15 cellular contexts compared by ENCODE assay signal in genomic region chr18:79983793-79984192, GRCh38. TPM values are rescaled to one million over a fixed set of nuclear protein-coding genes. Genes with fewer than 3 reads are reported as not detected.
DNase-seq lines count a peak whose midpoint lies in the region; ATAC-seq lines count a peak whose summit lies in the region.
"Had no signal": no experiment of that assay in that cellular context is flagged by ENCODE, and none has a peak within 500 bp of the region (broad histone marks: within the 10 kb centered on the region; RNA-seq: fewer than 3 reads in every experiment).

No MANE protein-coding gene starts in this region.

- peak overlapping the region; percentile 52 for H3K27ac Mint-ChIP-seq in activated CD4-positive, alpha-beta memory T cell treated with anti-CD3 and anti-CD28 coated beads, Interleukin-2, amount 10 ng/mL, durations not matched to agents 7 days and 5 days
- H3K27ac Mint-ChIP-seq in activated CD4-positive, alpha-beta memory T cell treated with anti-CD3 and anti-CD28 coated beads for 36 hours = no peak overlapping the region
- peak overlapping the region; percentile 77 for H3K27ac Mint-ChIP-seq in activated naive CD8-positive, alpha-beta T cell treated with anti-CD3 and anti-CD28 coated beads for 36 hours
- H3K27ac Mint-ChIP-seq in natural killer cell treated with Interleukin-12 subunit alpha and Interleukin-12 subunit beta and Interleukin-15 and Interleukin-18, amount 100 ng/mL, for 72 hours = peak overlapping the region; percentile 7 to 57

- H3K4me3 Mint-ChIP-seq in activated CD4-positive, alpha-beta memory T cell treated with anti-CD3 and anti-CD28 coated beads, Interleukin-2, amount 10 ng/mL, durations not matched to agents 7 days and 5 days = no peak overlapping the region
- no peak overlapping the region for H3K4me3 Mint-ChIP-seq in activated CD4-positive, alpha-beta memory T cell treated with anti-CD3 and anti-CD28 coated beads for 36 hours
- peak overlapping the region; percentile 69 for H3K4me3 Mint-ChIP-seq in activated naive CD8-positive, alpha-beta T cell treated with anti-CD3 and anti-CD28 coated beads for 36 hours
- H3K4me3 Mint-ChIP-seq in natural killer cell treated with Interleukin-12 subunit alpha and Interleukin-12 subunit beta and Interleukin-15 and Interleukin-18, amount 100 ng/mL, for 72 hours = peak overlapping the region; percentile 56

- no peaks in the 10 kb centered on the region for H3K9me3 Mint-ChIP-seq in activated CD4-positive, alpha-beta memory T cell treated with anti-CD3 and anti-CD28 coated beads, Interleukin-2, amount 10 ng/mL, durations not matched to agents 7 days and 5 days
- no peaks in the 10 kb centered on the region for H3K9me3 Mint-ChIP-seq in activated CD4-positive, alpha-beta memory T cell treated with anti-CD3 and anti-CD28 coated beads for 36 hours
- H3K9me3 Mint-ChIP-seq in activated naive CD8-positive, alpha-beta T cell treated with anti-CD3 and anti-CD28 coated beads for 36 hours = no peaks in the 10 kb centered on the region
- H3K9me3 Mint-ChIP-seq in natural killer cell treated with Interleukin-12 subunit alpha and Interleukin-12 subunit beta and Interleukin-15 and Interleukin-18, amount 100 ng/mL, for 72 hours = no peaks in the 10 kb centered on the region

- peaks cover 75% of the 10 kb centered on the region for H3K4me1 Mint-ChIP-seq in activated CD4-positive, alpha-beta memory T cell treated with anti-CD3 and anti-CD28 coated beads, Interleukin-2, amount 10 ng/mL, durations not matched to agents 7 days and 5 days
- H3K4me1 Mint-ChIP-seq in activated CD4-positive, alpha-beta memory T cell treated with anti-CD3 and anti-CD28 coated beads for 36 hours (ENCODE audit: low read depth) = peaks cover 65% of the 10 kb centered on the region
- peaks cover 69% of the 10 kb centered on the region for H3K4me1 Mint-ChIP-seq in activated naive CD8-positive, alpha-beta T cell treated with anti-CD3 and anti-CD28 coated beads for 36 hours
- peaks cover 49 to 50% of the 10 kb centered on the region in 2 donors for H3K4me1 Mint-ChIP-seq in natural killer cell treated with Interleukin-12 subunit alpha and Interleukin-12 subunit beta and Interleukin-15 and Interleukin-18, amount 100 ng/mL, for 72 hours (ENCODE audit: low read depth in 2 of 2)

- H3K36me3 Mint-ChIP-seq in activated CD4-positive, alpha-beta memory T cell treated with anti-CD3 and anti-CD28 coated beads, Interleukin-2, amount 10 ng/mL, durations not matched to agents 7 days and 5 days (ENCODE audit: low read depth) = peaks cover 43% of the 10 kb centered on the region
- peaks cover 34% of the 10 kb centered on the region for H3K36me3 Mint-ChIP-seq in activated CD4-positive, alpha-beta memory T cell treated with anti-CD3 and anti-CD28 coated beads for 36 hours
- H3K36me3 Mint-ChIP-seq in activated naive CD8-positive, alpha-beta T cell treated with anti-CD3 and anti-CD28 coated beads for 36 hours = peaks cover 57% of the 10 kb centered on the region
- no peaks in the 10 kb centered on the region for H3K36me3 Mint-ChIP-seq in natural killer cell treated with Interleukin-12 subunit alpha and Interleukin-12 subunit beta and Interleukin-15 and Interleukin-18, amount 100 ng/mL, for 72 hours

- ATAC-seq in natural killer cell treated with Interleukin-12 subunit alpha and Interleukin-12 subunit beta and Interleukin-15 and Interleukin-18, amount 100 ng/mL, for 72 hours = no peak
- no peak for ATAC-seq in HG03135 (IDR thresholded peaks at IDR 0.05; ENCODE audit: unreplicated experiment)

- CTCF ChIA-PET in activated CD4-positive, alpha-beta memory T cell treated with anti-CD3 and anti-CD28 coated beads, Interleukin-2, amount 10 ng/mL, durations not matched to agents 7 days and 5 days (lab: Charles Lee) = interaction anchor here (1.1 to 1.2 kb wide), 2 partner anchors 22 kb away, joined by 4 read pairs; no protein-coding TSS in a partner anchor
- CTCF ChIA-PET in activated CD4-positive, alpha-beta memory T cell treated with anti-CD3 and anti-CD28 coated beads for 36 hours (lab: Charles Lee) = interaction anchor here (1.5 kb wide), 1 partner anchor 176 kb away, joined by 8 read pairs; no protein-coding TSS in a partner anchor

- intact Hi-C loops in activated CD4-positive, alpha-beta memory T cell treated with anti-CD3 and anti-CD28 coated beads for 36 hours (cut with micrococcal nuclease) = no loop called here

- POLR2A ChIA-PET in activated CD4-positive, alpha-beta memory T cell treated with anti-CD3 and anti-CD28 coated beads, Interleukin-2, amount 10 ng/mL, durations not matched to agents 7 days and 5 days (lab: Charles Lee) = interaction anchor here (0.7 to 2.7 kb wide), 4 partner anchors 20 to 126 kb away, joined by 3 to 14 read pairs (median 8); partner anchors contain the start of genes ADNP2 and HSBP1L1
- POLR2A ChIA-PET in activated CD4-positive, alpha-beta memory T cell treated with anti-CD3 and anti-CD28 coated beads for 36 hours (lab: Charles Lee) = no interaction called here

- no peak for DNase-seq in activated CD4-positive, alpha-beta memory T cell treated with anti-CD3 and anti-CD28 coated beads, Interleukin-2, amount 10 ng/mL, durations not matched to agents 7 days and 5 days
- DNase-seq in activated CD4-positive, alpha-beta memory T cell treated with anti-CD3 and anti-CD28 coated beads for 36 hours = no peak
- DNase-seq in DMS79 (lab: John Stamatoyannopoulos, UW) (peak; percentile 46), GF-D8 (lab: John Stamatoyannopoulos, UW) (no peak), GM03348 (ENCODE audit: low spot score) (no peak)
- DNase-seq in activated naive CD8-positive, alpha-beta T cell treated with anti-CD3 and anti-CD28 coated beads for 36 hours = no peak
- DNase-seq in natural killer cell treated with Interleukin-12 subunit alpha and Interleukin-12 subunit beta and Interleukin-15 and Interleukin-18, amount 100 ng/mL, for 72 hours (ENCODE audit: low spot score) = no peak
- DNase-seq: esophagus squamous epithelium; NCI-H1105; NCI-H2107; NCI-H524; Right ventricle myocardium superior; stimulated activated naive CD4-positive, alpha-beta T cell treated with Interleukin-2 at 50 U/mL for 16 hours; WERI-Rb-1 had no signal

- no peaks in the 10 kb centered on the region for H3K27me3 Mint-ChIP-seq in activated CD4-positive, alpha-beta memory T cell treated with anti-CD3 and anti-CD28 coated beads, Interleukin-2, amount 10 ng/mL, durations not matched to agents 7 days and 5 days
- H3K27me3 Mint-ChIP-seq in activated CD4-positive, alpha-beta memory T cell treated with anti-CD3 and anti-CD28 coated beads for 36 hours = no peaks in the 10 kb centered on the region
- no peaks in the 10 kb centered on the region for H3K27me3 Mint-ChIP-seq in activated naive CD8-positive, alpha-beta T cell treated with anti-CD3 and anti-CD28 coated beads for 36 hours
- H3K27me3 Mint-ChIP-seq in natural killer cell treated with Interleukin-12 subunit alpha and Interleukin-12 subunit beta and Interleukin-15 and Interleukin-18, amount 100 ng/mL, for 72 hours = no peaks in the 10 kb centered on the region

RNA-seq across cellular contexts. Expression of gene TXNL4A, which starts 4.6 kb away (rescaled TPM):
- total RNA-seq in activated CD4-positive, alpha-beta memory T cell treated with anti-CD3 and anti-CD28 coated beads, Interleukin-2, amount 10 ng/mL, durations not matched to agents 7 days and 5 days = 100 to 1,000 TPM; 120 TPM
- total RNA-seq in activated CD4-positive, alpha-beta memory T cell treated with anti-CD3 and anti-CD28 coated beads for 36 hours = 100 to 1,000 TPM; 169 to 175 TPM
- 100 to 1,000 TPM; 230 to 241 TPM for total RNA-seq in activated naive CD8-positive, alpha-beta T cell treated with anti-CD3 and anti-CD28 coated beads for 36 hours
- total RNA-seq in natural killer cell treated with Interleukin-12 subunit alpha and Interleukin-12 subunit beta and Interleukin-15 and Interleukin-18, amount 100 ng/mL, for 72 hours = 100 to 1,000 TPM in 1 of 2 donors, 10 to 100 TPM in 1; 97.2 to 143 TPM

RNA-seq across cellular contexts. Expression of gene HSBP1L1, which starts 19.4 kb away (rescaled TPM):
- total RNA-seq in activated CD4-positive, alpha-beta memory T cell treated with anti-CD3 and anti-CD28 coated beads, Interleukin-2, amount 10 ng/mL, durations not matched to agents 7 days and 5 days = 1 to 10 TPM; 9.0 to 9.2 TPM
- 1 to 10 TPM; 8.5 to 8.8 TPM for total RNA-seq in activated CD4-positive, alpha-beta memory T cell treated with anti-CD3 and anti-CD28 coated beads for 36 hours
- total RNA-seq in activated naive CD8-positive, alpha-beta T cell treated with anti-CD3 and anti-CD28 coated beads for 36 hours = 10 to 100 TPM; 11.2 to 14.5 TPM
- 1 to 10 TPM; 1.2 to 6.2 TPM for total RNA-seq in natural killer cell treated with Interleukin-12 subunit alpha and Interleukin-12 subunit beta and Interleukin-15 and Interleukin-18, amount 100 ng/mL, for 72 hours

RNA-seq across cellular contexts. Expression of gene SLC66A2, which starts 32.3 kb away (rescaled TPM):
- total RNA-seq in activated CD4-positive, alpha-beta memory T cell treated with anti-CD3 and anti-CD28 coated beads, Interleukin-2, amount 10 ng/mL, durations not matched to agents 7 days and 5 days = 10 to 100 TPM; 28.6 to 32.0 TPM
- total RNA-seq in activated CD4-positive, alpha-beta memory T cell treated with anti-CD3 and anti-CD28 coated beads for 36 hours = 10 to 100 TPM; 27.2 to 29.5 TPM
- total RNA-seq in activated naive CD8-positive, alpha-beta T cell treated with anti-CD3 and anti-CD28 coated beads for 36 hours = 10 to 100 TPM; 30.0 to 30.2 TPM
- total RNA-seq in natural killer cell treated with Interleukin-12 subunit alpha and Interleukin-12 subunit beta and Interleukin-15 and Interleukin-18, amount 100 ng/mL, for 72 hours = 10 to 100 TPM; 23.8 to 28.1 TPM

RNA-seq across cellular contexts. Expression of gene RBFA, which starts 50.4 kb away (rescaled TPM):
- 10 to 100 TPM; 13.9 to 16.8 TPM for total RNA-seq in activated CD4-positive, alpha-beta memory T cell treated with anti-CD3 and anti-CD28 coated beads, Interleukin-2, amount 10 ng/mL, durations not matched to agents 7 days and 5 days
- 10 to 100 TPM; 29.5 to 31.8 TPM for total RNA-seq in activated CD4-positive, alpha-beta memory T cell treated with anti-CD3 and anti-CD28 coated beads for 36 hours
- 10 to 100 TPM; 53.0 to 54.8 TPM for total RNA-seq in activated naive CD8-positive, alpha-beta T cell treated with anti-CD3 and anti-CD28 coated beads for 36 hours
- 10 to 100 TPM; 23.0 to 47.3 TPM for total RNA-seq in natural killer cell treated with Interleukin-12 subunit alpha and Interleukin-12 subunit beta and Interleukin-15 and Interleukin-18, amount 100 ng/mL, for 72 hours

Comparison
In these comparisons a context has a peak if more than half of its experiments do, and no peak if none do; other contexts are left out.
1. H3K4me3 Mint-ChIP-seq: peak in activated naive CD8-positive, alpha-beta T cell treated with anti-CD3 and anti-CD28 coated beads for 36 hours (single experiment) and natural killer cell treated with Interleukin-12 subunit alpha and Interleukin-12 subunit beta and Interleukin-15 and Interleukin-18, amount 100 ng/mL, for 72 hours (single experiment); none in activated CD4-positive, alpha-beta memory T cell treated with anti-CD3 and anti-CD28 coated beads, Interleukin-2, amount 10 ng/mL, durations not matched to agents 7 days and 5 days (single experiment) and activated CD4-positive, alpha-beta memory T cell treated with anti-CD3 and anti-CD28 coated beads for 36 hours (single experiment).